ENCODE assay signal across 14 cellular contexts in the genomic region with DNA sequence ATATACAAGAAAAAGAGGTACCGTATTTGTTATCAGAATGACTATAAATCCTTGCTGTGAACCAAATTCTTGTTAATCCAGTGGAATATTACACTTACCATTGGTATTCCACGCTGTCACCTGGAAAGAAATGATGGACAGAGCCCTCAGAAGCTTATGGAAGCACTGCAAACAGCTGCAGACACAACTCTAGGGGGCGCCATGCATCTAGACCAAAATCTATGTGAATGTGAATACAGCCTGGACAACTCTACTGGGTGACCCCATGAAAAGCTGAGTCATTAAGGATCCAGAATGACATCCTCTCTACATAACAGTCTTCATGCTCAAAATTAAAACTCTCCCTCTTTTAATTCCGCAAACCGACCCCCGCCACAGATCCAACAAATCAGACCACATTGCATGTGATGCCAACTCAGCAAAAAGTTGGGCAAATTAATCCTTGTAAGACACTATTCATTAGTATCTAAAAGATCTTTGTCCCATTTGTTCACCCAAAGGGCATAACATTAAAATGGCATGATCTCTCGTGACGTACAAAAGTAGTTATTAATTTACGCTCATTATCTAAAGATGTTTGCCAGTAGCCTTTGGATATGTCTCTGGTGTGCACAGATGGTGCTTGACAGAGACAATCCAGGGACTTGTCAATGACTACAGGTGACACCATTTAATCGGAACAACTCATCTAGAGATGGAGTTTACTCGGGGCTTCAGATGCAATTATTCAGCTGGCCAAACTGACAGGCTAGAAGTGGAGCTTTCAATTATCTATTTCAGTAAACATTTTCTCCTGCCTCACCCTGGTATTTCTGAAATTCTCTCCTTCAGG.
DNase-seq lines count a peak whose midpoint lies in the region; ATAC-seq and TF ChIP-seq lines count a peak whose summit lies in the region.
"Had no signal": no experiment of that assay in that cellular context is flagged by ENCODE, and none has a peak within 500 bp of the region (broad histone marks: within the 10 kb centered on the region; RNA-seq: fewer than 3 reads in every experiment).

No MANE protein-coding gene starts in this region.

- TF ChIP-seq CTCF in DND-41 (IDR thresholded peaks at IDR 0.05; ENCODE audit: borderline replicate concordance, extremely low read depth, low read length, poor library complexity, severe bottlenecking) (peak; percentile 60), HCT116 (IDR thresholded peaks at IDR 0.05 in 2 of 3, conservative IDR thresholded peaks at IDR 0.05 in 1 of 3; ENCODE audit: borderline replicate concordance in 1 of 3, insufficient read depth in 1 of 3, low read depth in 2 of 3, low read length in 2 of 3) (peak in 2 of 3 experiments; percentile 34 to 51; a peak in 3 of 6 replicates)

- ATAC-seq in DND-41 (ENCODE audit: insufficient read depth, low read depth) (no peak), HCT116 (0 out of 2 replicates have a peak, but pooled peaks have one; percentile 32), HG02885 (IDR thresholded peaks at IDR 0.05; ENCODE audit: poor library complexity, unreplicated experiment) (no peak)
- ATAC-seq: left colon; natural killer cell treated with Interleukin-12 subunit alpha and Interleukin-12 subunit beta and Interleukin-15 and Interleukin-18, amount 100 ng/mL, for 72 hours had no signal

- H3K36me3 Mint-ChIP-seq in immature natural killer cell: no peaks in the 10 kb centered on the region
- H3K36me3 Mint-ChIP-seq: natural killer cell treated with Interleukin-12 subunit alpha and Interleukin-12 subunit beta and Interleukin-15 and Interleukin-18, amount 100 ng/mL, for 72 hours had no signal

- H3K4me3 ChIP-seq in DND-41 (ENCODE audit: low read depth in 1 of 2, low read length in 2 of 2) (no peak overlapping the region), HCT116 (replicated peaks in 1 of 2; ENCODE audit: low read depth in 1 of 2, low read length in 2 of 2) (no peak overlapping the region), iPS DF 6.9 (ENCODE audit: low read length) (no peak overlapping the region)
- H3K4me3 ChIP-seq: smooth muscle cell, tibial artery had no signal

- no peaks in the 10 kb centered on the region for H3K4me1 Mint-ChIP-seq in immature natural killer cell
- H3K4me1 Mint-ChIP-seq: IgD-negative memory B cell had no signal

- no peaks in the 10 kb centered on the region for H3K9me2 ChIP-seq in HCT116 (ENCODE audit: insufficient read depth)

- no peaks in the 10 kb centered on the region for H3K27me3 ChIP-seq in DND-41 (ENCODE audit: insufficient read depth, low read length, poor library complexity)
- peaks cover 4% of the 10 kb centered on the region; the same call in 1 of the 2 replicates for H3K27me3 ChIP-seq in HCT116 (ENCODE audit: insufficient read depth, low read length)
- no peaks in the 10 kb centered on the region for H3K27me3 ChIP-seq in iPS DF 6.9 (ENCODE audit: control insufficient read depth, insufficient read depth, low read length)
- H3K27me3 ChIP-seq: tibial artery had no signal

- no peak overlapping the region for H3K27ac Mint-ChIP-seq in immature natural killer cell
- H3K27ac Mint-ChIP-seq: IgD-negative memory B cell; natural killer cell treated with Interleukin-12 subunit alpha and Interleukin-12 subunit beta and Interleukin-15 and Interleukin-18, amount 100 ng/mL, for 72 hours had no signal

- RAD21 ChIA-PET in HCT116 (lab: Charles Lee; ENCODE audit: low non-redundant PET in 1 of 2, low total read pairs in 2 of 2, uncharacterized antibody in 2 of 2, unreplicated experiment in 2 of 2): no interaction called here

- H3K27me3 Mint-ChIP-seq in immature natural killer cell (ENCODE audit: low read depth in 3 of 3): no peaks in the 10 kb centered on the region
- H3K27me3 Mint-ChIP-seq: IgD-negative memory B cell; natural killer cell treated with Interleukin-12 subunit alpha and Interleukin-12 subunit beta and Interleukin-15 and Interleukin-18, amount 100 ng/mL, for 72 hours had no signal

- CTCF ChIA-PET in HCT116 (lab: Charles Lee): interaction anchor here (1.0 to 1.6 kb wide), 3 partner anchors 11 to 213 kb away, joined by 3 to 5 read pairs (median 3); no protein-coding TSS in a partner anchor

- H3K9ac ChIP-seq in DND-41 (ENCODE audit: low read depth, low read length) (no peak overlapping the region), HCT116 (ENCODE audit: low read length) (no peak overlapping the region)

- H3K4me1 ChIP-seq in DND-41 (ENCODE audit: insufficient read depth, low read length) (no peaks in the 10 kb centered on the region), HCT116 (ENCODE audit: control insufficient read depth in 1 of 2, insufficient read depth in 2 of 2, low read length in 2 of 2) (no peaks in the 10 kb centered on the region), iPS DF 6.9 (ENCODE audit: control insufficient read depth, insufficient read depth, low read length) (no peaks in the 10 kb centered on the region)

- H3K36me3 ChIP-seq in DND-41 (ENCODE audit: insufficient read depth, low read length) (no peaks in the 10 kb centered on the region), HCT116 (ENCODE audit: control insufficient read depth in 1 of 2, insufficient read depth in 2 of 2, low read length in 2 of 2) (no peaks in the 10 kb centered on the region), iPS DF 6.9 (ENCODE audit: control insufficient read depth, insufficient read depth, low read length) (0 out of 2 replicates have a peak, but pooled peaks cover 2% of the 10 kb centered on the region)
- H3K36me3 ChIP-seq: tibial artery had no signal

- no peak overlapping the region for H3K4me3 Mint-ChIP-seq in immature natural killer cell
- H3K4me3 Mint-ChIP-seq: IgD-negative memory B cell; natural killer cell treated with Interleukin-12 subunit alpha and Interleukin-12 subunit beta and Interleukin-15 and Interleukin-18, amount 100 ng/mL, for 72 hours had no signal

- BruUV-seq in HCT116 (replicated peaks; lab: Mats Ljungman, UMichigan): no TSS peak

- DNase-seq in DND-41: peak; percentile 20
- no peak for DNase-seq in HCT116 (ENCODE audit: low read depth, low spot score)
- DNase-seq in RPMI7951 (ENCODE audit: low read depth): peak; percentile 17
- peak; percentile 22 for DNase-seq in iPS DF 6.9 (ENCODE audit: low read depth, low spot score)
- DNase-seq in KBM-7: no peak
- no peak for DNase-seq in immature natural killer cell
- DNase-seq: activated CD8-positive, alpha-beta memory T cell treated with anti-CD3 and anti-CD28 coated beads, Interleukin-2, amount 50 U/mL, for 48 hours; NCI-H2107; tibial artery had no signal

- H2AFZ ChIP-seq in DND-41 (ENCODE audit: low read depth, low read length) (no peak overlapping the region), HCT116 (ENCODE audit: low read depth, low read length, poor library complexity, severe bottlenecking) (no peak overlapping the region)

- in situ Hi-C loops in KBM-7 (cut with MboI; ENCODE audit: low pct_unique_long_range_greater_than_20kb, low sequenced_read_pairs): no loop called here

- H3K4me2 ChIP-seq in DND-41 (ENCODE audit: insufficient read depth, low read length) (no peak overlapping the region), HCT116 (ENCODE audit: low read length) (no peak overlapping the region)
- H3K4me2 ChIP-seq: smooth muscle cell had no signal

- TF ChIP-seq RAD21 in HCT116 (IDR thresholded peaks at IDR 0.05; ENCODE audit: low read depth): no peak; the same call in 1 of the 2 replicates

- intact Hi-C loops in HCT116 (cut with micrococcal nuclease): no loop called here

- H3K9me3 ChIP-seq in DND-41 (ENCODE audit: insufficient read depth, low read length, severe bottlenecking) (no peaks in the 10 kb centered on the region), HCT116 (ENCODE audit: control insufficient read depth in 1 of 2, insufficient read depth in 1 of 2, low read depth in 1 of 2, low read length in 2 of 2) (no peaks in the 10 kb centered on the region), iPS DF 6.9 (ENCODE audit: control insufficient read depth, insufficient read depth, low read length) (no peaks in the 10 kb centered on the region)
- H3K9me3 ChIP-seq: tibial artery had no signal

- no CpG with 5 or more reads among the region's 11 CpGs for WGBS in iPS DF 6.9 (ENCODE audit: insufficient coverage, insufficient read length)

- peaks cover 0 to 14% (median 1%) of the 10 kb centered on the region in 6 donors for H3K9me3 Mint-ChIP-seq in immature natural killer cell

- H4K20me1 ChIP-seq in DND-41 (ENCODE audit: insufficient read depth, low read length) (no peaks in the 10 kb centered on the region), HCT116 (ENCODE audit: insufficient read depth) (no peaks in the 10 kb centered on the region)

- TF ChIP-seq POLR2A in HCT116 (IDR thresholded peaks at IDR 0.05; ENCODE audit: borderline replicate concordance, extremely low read depth, insufficient read depth, insufficient read length): no peak

- no peaks in the 10 kb centered on the region for H3K79me2 ChIP-seq in DND-41 (ENCODE audit: insufficient read depth, low read length)
- H3K79me2 ChIP-seq in HCT116 (ENCODE audit: insufficient read depth, low read length): no peaks in the 10 kb centered on the region

- H3K27ac ChIP-seq in DND-41 (ENCODE audit: low read length) (no peak overlapping the region), HCT116 (ENCODE audit: low read depth, low read length) (no peak overlapping the region), iPS DF 6.9 (ENCODE audit: low read length) (no peak overlapping the region)
- H3K27ac ChIP-seq: tibial artery had no signal

- POLR2A ChIA-PET in HCT116 (lab: Charles Lee): no interaction called here

TF ChIP-seq in HCT116, 20 proteins besides CTCF, POLR2A, EP300 and RAD21 (continues in another document):
- TF ChIP-seq SRF (IDR thresholded peaks at IDR 0.05; ENCODE audit: low read depth): no peak
- no peak for TF ChIP-seq CEBPB (IDR thresholded peaks at IDR 0.05; ENCODE audit: low read depth)
- no peak for TF ChIP-seq ZNF274 (IDR thresholded peaks at IDR 0.05; ENCODE audit: low read depth, low read length)
- TF ChIP-seq POLR2AphosphoS5 (IDR thresholded peaks at IDR 0.05; ENCODE audit: low read depth, low read length): no peak
- TF ChIP-seq ZFX (IDR thresholded peaks at IDR 0.05): no peak
- TF ChIP-seq FOSL1 (IDR thresholded peaks at IDR 0.05; ENCODE audit: low read depth): no peak
- no peak for TF ChIP-seq SP1 (IDR thresholded peaks at IDR 0.05; ENCODE audit: low read depth)

Comparison
In these comparisons a context has a peak if more than half of its experiments do, and no peak if none do; other contexts are left out.
1. DNase-seq: peak in DND-41 (single experiment), RPMI7951 (single experiment) and iPS DF 6.9 (single experiment); none in HCT116 (single experiment), KBM-7 (single experiment) and immature natural killer cell (0 of 3).